Comparison of ENCODE assay signal across 8 cellular contexts in genomic region chr1:107750364-107750959, GRCh38.
A peak's percentile ranks its signal among the peaks of the same experiment; 100 is the strongest.
DNase-seq lines count a peak whose midpoint lies in the region; ATAC-seq and TF ChIP-seq lines count a peak whose summit lies in the region.

No MANE protein-coding gene starts in this region.

- H3K27ac Mint-ChIP-seq in activated CD4-positive, alpha-beta memory T cell treated with anti-CD3 and anti-CD28 coated beads, Interleukin-2, amount 10 ng/mL, durations not matched to agents 7 days and 5 days = no peak overlapping the region

- no peaks in the 10 kb centered on the region for H3K27me3 Mint-ChIP-seq in activated CD4-positive, alpha-beta memory T cell treated with anti-CD3 and anti-CD28 coated beads, Interleukin-2, amount 10 ng/mL, durations not matched to agents 7 days and 5 days

- no TSS peak for BruUV-seq in HCT116 (replicated peaks; lab: Mats Ljungman, UMichigan)

- RAD21 ChIA-PET in HCT116 (lab: Charles Lee; ENCODE audit: low non-redundant PET in 1 of 2, low total read pairs in 2 of 2, uncharacterized antibody in 2 of 2, unreplicated experiment in 2 of 2) = no interaction called here

- no peak overlapping the region for H2AFZ ChIP-seq in HCT116 (ENCODE audit: low read depth, low read length, poor library complexity, severe bottlenecking)

- no peaks in the 10 kb centered on the region; the same call in 1 of the 2 replicates for H4K20me1 ChIP-seq in HCT116 (ENCODE audit: insufficient read depth)

- no peaks in the 10 kb centered on the region for H3K4me1 ChIP-seq in HCT116 (ENCODE audit: control insufficient read depth in 1 of 2, insufficient read depth in 2 of 2, low read length in 2 of 2)

- no peaks in the 10 kb centered on the region for H3K36me3 ChIP-seq in HCT116 (ENCODE audit: control insufficient read depth in 1 of 2, insufficient read depth in 2 of 2, low read length in 2 of 2)

- no peak overlapping the region for H3K4me3 Mint-ChIP-seq in activated CD4-positive, alpha-beta memory T cell treated with anti-CD3 and anti-CD28 coated beads, Interleukin-2, amount 10 ng/mL, durations not matched to agents 7 days and 5 days

- intact Hi-C loops in HCT116 (cut with micrococcal nuclease) = loop anchor here (2.0 kb wide), 1 partner anchor 320 kb away; no protein-coding TSS in a partner anchor

- DNase-seq in DMS 273 treated with DMSO at 0.1 percent for 48 hours (lab: John Stamatoyannopoulos, UW) = peak; percentile 23
- DNase-seq in HCT116 (ENCODE audit: low read depth, low spot score) = peak; percentile 24
- peak; percentile 26 for DNase-seq in NCI-H2227 treated with DMSO at 0.1 percent for 48 hours (lab: John Stamatoyannopoulos, UW)
- peak; percentile 40 for DNase-seq in activated CD4-positive, alpha-beta memory T cell treated with anti-CD3 and anti-CD28 coated beads, Interleukin-2, amount 10 ng/mL, durations not matched to agents 7 days and 5 days
- peak; percentile 41 for DNase-seq in glomerular endothelial cell (ENCODE audit: extremely low read depth, low read depth, low spot score)
- DNase-seq in renal cortical epithelial cell (ENCODE audit: low read depth) = peak; percentile 71

- no peaks in the 10 kb centered on the region for H3K9me3 Mint-ChIP-seq in activated CD4-positive, alpha-beta memory T cell treated with anti-CD3 and anti-CD28 coated beads, Interleukin-2, amount 10 ng/mL, durations not matched to agents 7 days and 5 days

- TF ChIP-seq POLR2A in HCT116 (IDR thresholded peaks at IDR 0.05; ENCODE audit: borderline replicate concordance, extremely low read depth, insufficient read depth, insufficient read length) = no peak

- CTCF ChIA-PET in HCT116 (lab: Charles Lee) = interaction anchor here (1.4 to 2.2 kb wide), 2 partner anchors 8 to 31 kb away, joined by 3 to 5 read pairs; no protein-coding TSS in a partner anchor
- CTCF ChIA-PET in activated CD4-positive, alpha-beta memory T cell treated with anti-CD3 and anti-CD28 coated beads, Interleukin-2, amount 10 ng/mL, durations not matched to agents 7 days and 5 days (lab: Charles Lee) = interaction anchor here (1.2 kb wide), 1 partner anchor 450 kb away, joined by 3 read pairs; the partner anchor contains the start of gene SLC25A24

- H3K27ac ChIP-seq in HCT116 (ENCODE audit: low read depth, low read length) = no peak overlapping the region

- ATAC-seq in HCT116 (no peak), HG03439 (IDR thresholded peaks at IDR 0.05; ENCODE audit: unreplicated experiment) (no peak), HG03378 (IDR thresholded peaks at IDR 0.05; ENCODE audit: unreplicated experiment) (no peak)

- no peak overlapping the region for H3K4me3 ChIP-seq in HCT116 (replicated peaks in 1 of 2; ENCODE audit: low read depth in 1 of 2, low read length in 2 of 2)

- no peaks in the 10 kb centered on the region for H3K9me3 ChIP-seq in HCT116 (ENCODE audit: control insufficient read depth in 1 of 2, insufficient read depth in 1 of 2, low read depth in 1 of 2, low read length in 2 of 2)

- no peak overlapping the region for H3K4me2 ChIP-seq in HCT116 (ENCODE audit: low read length)

- H3K4me1 Mint-ChIP-seq in activated CD4-positive, alpha-beta memory T cell treated with anti-CD3 and anti-CD28 coated beads, Interleukin-2, amount 10 ng/mL, durations not matched to agents 7 days and 5 days = no peaks in the 10 kb centered on the region

- no peaks in the 10 kb centered on the region for H3K79me2 ChIP-seq in HCT116 (ENCODE audit: insufficient read depth, low read length)

- TF ChIP-seq CTCF in HCT116 (IDR thresholded peaks at IDR 0.05 in 2 of 3, conservative IDR thresholded peaks at IDR 0.05 in 1 of 3; ENCODE audit: borderline replicate concordance in 1 of 3, insufficient read depth in 1 of 3, low read depth in 2 of 3, low read length in 2 of 3) = peak; percentile 11 to 61 (median 61); a peak in 4 of 6 replicates

- TF ChIP-seq RAD21 in HCT116 (IDR thresholded peaks at IDR 0.05; ENCODE audit: low read depth) = peak; percentile 34; the same call in 1 of the 2 replicates

- no peaks in the 10 kb centered on the region for H3K36me3 Mint-ChIP-seq in activated CD4-positive, alpha-beta memory T cell treated with anti-CD3 and anti-CD28 coated beads, Interleukin-2, amount 10 ng/mL, durations not matched to agents 7 days and 5 days (ENCODE audit: low read depth)

- no peaks in the 10 kb centered on the region for H3K9me2 ChIP-seq in HCT116 (ENCODE audit: insufficient read depth)

- POLR2A ChIA-PET in HCT116 (lab: Charles Lee) = no interaction called here
- POLR2A ChIA-PET in activated CD4-positive, alpha-beta memory T cell treated with anti-CD3 and anti-CD28 coated beads, Interleukin-2, amount 10 ng/mL, durations not matched to agents 7 days and 5 days (lab: Charles Lee) = no interaction called here

- no peaks in the 10 kb centered on the region for H3K27me3 ChIP-seq in HCT116 (ENCODE audit: insufficient read depth, low read length)

- no peak overlapping the region for H3K9ac ChIP-seq in HCT116 (ENCODE audit: low read length)

TF ChIP-seq in HCT116, 20 proteins besides CTCF, POLR2A, EP300 and RAD21:
- no peak for TF ChIP-seq POLR2AphosphoS5 (IDR thresholded peaks at IDR 0.05; ENCODE audit: low read depth, low read length)
- TF ChIP-seq YY1 (IDR thresholded peaks at IDR 0.05; ENCODE audit: extremely low read depth, insufficient replicate concordance, low read depth, low read length) = no peak
- no peak for TF ChIP-seq TCF7L2 (IDR thresholded peaks at IDR 0.05; ENCODE audit: borderline replicate concordance, extremely low read depth, insufficient read depth, insufficient read length)
- TF ChIP-seq FOSL1 (IDR thresholded peaks at IDR 0.05; ENCODE audit: low read depth) = no peak
- TF ChIP-seq ZFX (IDR thresholded peaks at IDR 0.05) = no peak
- no peak for TF ChIP-seq CEBPB (IDR thresholded peaks at IDR 0.05; ENCODE audit: low read depth)
- TF ChIP-seq ATF3 (IDR thresholded peaks at IDR 0.05) = no peak
- TF ChIP-seq ZBTB33 (IDR thresholded peaks at IDR 0.05; ENCODE audit: extremely low read depth, insufficient replicate concordance, low read length) = no peak
- TF ChIP-seq EGR1 (IDR thresholded peaks at IDR 0.05; ENCODE audit: low read depth) = no peak
- TF ChIP-seq ZNF274 (IDR thresholded peaks at IDR 0.05; ENCODE audit: low read depth, low read length) = no peak
- TF ChIP-seq, protein P1, sequence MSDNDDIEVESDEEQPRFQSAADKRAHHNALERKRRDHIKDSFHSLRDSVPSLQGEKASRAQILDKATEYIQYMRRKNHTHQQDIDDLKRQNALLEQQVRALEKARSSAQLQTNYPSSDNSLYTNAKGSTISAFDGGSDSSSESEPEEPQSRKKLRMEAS (IDR thresholded peaks at IDR 0.05) = no peak
- no peak for TF ChIP-seq SRF (IDR thresholded peaks at IDR 0.05; ENCODE audit: low read depth)
- no peak for TF ChIP-seq REST (IDR thresholded peaks at IDR 0.05; ENCODE audit: low read depth)
- TF ChIP-seq EZH2 (IDR thresholded peaks at IDR 0.05) = no peak
- no peak for TF ChIP-seq SIN3A (IDR thresholded peaks at IDR 0.05; ENCODE audit: low read depth)
- TF ChIP-seq ELF1 (IDR thresholded peaks at IDR 0.05; ENCODE audit: borderline replicate concordance, low read depth) = no peak
- no peak for TF ChIP-seq SP1 (IDR thresholded peaks at IDR 0.05; ENCODE audit: low read depth)
- TF ChIP-seq EZH2phosphoT487 (IDR thresholded peaks at IDR 0.05; ENCODE audit: borderline replicate concordance) = no peak
- TF ChIP-seq CBX3 (IDR thresholded peaks at IDR 0.05; ENCODE audit: low read depth) = no peak
